ENCODE assay signal across 26 cellular contexts in genomic region chr4:160831165-160831922, GRCh38.
"Had no signal": no experiment of that assay in that cellular context is flagged by ENCODE, and none has a peak within 500 bp of the region (broad histone marks: within the 10 kb centered on the region; RNA-seq: fewer than 3 reads in every experiment).

No MANE protein-coding gene starts in this region.

- H3K4me3 ChIP-seq: esophagus muscularis mucosa, hepatocyte, ovary, prostate gland, tibial nerve, uterus had no signal

- H3K9me3 Mint-ChIP-seq: brain had no signal

- H3K36me3 Mint-ChIP-seq: brain; natural killer cell treated with Interleukin-12 subunit alpha and Interleukin-12 subunit beta and Interleukin-15 and Interleukin-18, amount 100 ng/mL, for 72 hours had no signal

- H3K27ac Mint-ChIP-seq: activated CD8-positive, alpha-beta T cell treated with anti-CD3 and anti-CD28 coated beads, Interleukin-2, amount 10 ng/mL, durations not matched to agents 7 days and 5 days; activated naive CD8-positive, alpha-beta T cell treated with anti-CD3 and anti-CD28 coated beads, Interleukin-2, amount 50 U/mL, for 24 hours; activated T-helper 1 cell treated with anti-CD3 and anti-CD28 coated beads, Interleukin-12 subunit alpha, Interleukin-12 subunit beta, Interleukin-2, Interleukin-4 antibody, amounts not matched to agents 30 ng/mL and 10 ng/mL and 1 ng/mL, durations not matched to agents 14 hours and 24 hours and 36 hours; brain; natural killer cell treated with Interleukin-12 subunit alpha and Interleukin-12 subunit beta and Interleukin-15 and Interleukin-18, amount 100 ng/mL, for 72 hours; stimulated activated naive CD8-positive, alpha-beta T cell treated with anti-CD3 and anti-CD28 coated beads, Interleukin-15, Interleukin-2, amounts not matched to agents 100 ng/mL and 50 ng/mL, for 24 hours; T-helper 2 cell treated with Interferon-gamma antibody and Interleukin-4, amounts not matched to agents 5 μg/mL and 100 μg/mL, for 36 hours had no signal

- H3K4me3 Mint-ChIP-seq: activated CD8-positive, alpha-beta T cell treated with anti-CD3 and anti-CD28 coated beads, Interleukin-2, amount 10 ng/mL, durations not matched to agents 7 days and 5 days; activated naive CD8-positive, alpha-beta T cell treated with anti-CD3 and anti-CD28 coated beads, Interleukin-2, amount 50 U/mL, for 24 hours; activated T-helper 1 cell treated with anti-CD3 and anti-CD28 coated beads, Interleukin-12 subunit alpha, Interleukin-12 subunit beta, Interleukin-2, Interleukin-4 antibody, amounts not matched to agents 30 ng/mL and 10 ng/mL and 1 ng/mL, durations not matched to agents 14 hours and 24 hours and 36 hours; brain; natural killer cell treated with Interleukin-12 subunit alpha and Interleukin-12 subunit beta and Interleukin-15 and Interleukin-18, amount 100 ng/mL, for 72 hours; stimulated activated naive CD8-positive, alpha-beta T cell treated with anti-CD3 and anti-CD28 coated beads, Interleukin-15, Interleukin-2, amounts not matched to agents 100 ng/mL and 50 ng/mL, for 24 hours; T-helper 2 cell treated with Interferon-gamma antibody and Interleukin-4, amounts not matched to agents 5 μg/mL and 100 μg/mL, for 36 hours had no signal

- H3K4me1 Mint-ChIP-seq: activated naive CD8-positive, alpha-beta T cell treated with anti-CD3 and anti-CD28 coated beads, Interleukin-2, amount 50 U/mL, for 24 hours; brain had no signal

- H3K9me3 ChIP-seq: esophagus muscularis mucosa, neutrophil, ovary, prostate gland, tibial nerve, uterus had no signal

- H3K27me3 Mint-ChIP-seq: activated naive CD8-positive, alpha-beta T cell treated with anti-CD3 and anti-CD28 coated beads, Interleukin-2, amount 50 U/mL, for 24 hours; brain; natural killer cell treated with Interleukin-12 subunit alpha and Interleukin-12 subunit beta and Interleukin-15 and Interleukin-18, amount 100 ng/mL, for 72 hours; stimulated activated naive CD8-positive, alpha-beta T cell treated with anti-CD3 and anti-CD28 coated beads, Interleukin-15, Interleukin-2, amounts not matched to agents 100 ng/mL and 50 ng/mL, for 24 hours had no signal

- H3K4me1 ChIP-seq: esophagus muscularis mucosa, prostate gland, tibial nerve, uterus had no signal

- H3K27me3 ChIP-seq: esophagus muscularis mucosa, hepatocyte, neutrophil, ovary, tibial nerve, uterus had no signal

- DNase-seq: activated CD4-positive, alpha-beta T cell treated with anti-CD3 and anti-CD28 coated beads, Interleukin-2, amount 50 U/mL, for 1 hour; activated CD4-positive, CD25-positive, alpha-beta regulatory T cell treated with anti-CD3 and anti-CD28 coated beads, Interleukin-2, amount 50 U/mL, for 72 hours; activated CD8-positive, alpha-beta T cell treated with anti-CD3 and anti-CD28 coated beads, Interleukin-2, amount 10 ng/mL, durations not matched to agents 7 days and 5 days; activated gamma-delta T cell; activated naive CD4-positive, alpha-beta T cell treated with anti-CD3 and anti-CD28 coated beads, Interleukin-2, amount 50 U/mL, for 16 hours; activated naive CD8-positive, alpha-beta T cell treated with anti-CD3 and anti-CD28 coated beads, Interleukin-2, amount 50 U/mL, for 24 hours; central memory CD4-positive, alpha-beta T cell; dermis blood vessel endothelial cell; effector CD8-positive, alpha-beta T cell; glutamatergic neuron; kidney glomerular epithelial cell; left ventricle myocardium superior; ovary; right cardiac atrium; uterus had no signal

- H3K27ac ChIP-seq: esophagus muscularis mucosa, hepatocyte, neutrophil, ovary, prostate gland, tibial nerve, uterus, VCaP had no signal

- H3K36me3 ChIP-seq: esophagus muscularis mucosa, neutrophil, ovary, prostate gland, tibial nerve, uterus had no signal
